In genomic region chr17:35245196-35245486, GRCh38 we compare ENCODE assay signal across 1 cellular context.
TF ChIP-seq lines count a peak whose summit lies in the region.

No MANE protein-coding gene starts in this region.

TF ChIP-seq in SK-N-SH, 30 proteins besides CTCF, POLR2A, EP300 and RAD21 (continued from another document):
- TF ChIP-seq MEF2A (IDR thresholded peaks at IDR 0.05; ENCODE audit: borderline replicate concordance, low read depth): no peak
- TF ChIP-seq CHD2 (IDR thresholded peaks at IDR 0.05; ENCODE audit: low read length, partially characterized antibody): no peak
- no peak for TF ChIP-seq ELF1 (IDR thresholded peaks at IDR 0.05)
- TF ChIP-seq SIN3A (IDR thresholded peaks at IDR 0.05; ENCODE audit: borderline replicate concordance, low read depth, low read length): no peak
- TF ChIP-seq POLR2AphosphoS5 (IDR thresholded peaks at IDR 0.05; ENCODE audit: low read depth, low read length): peak; percentile 76; the same call in 1 of the 2 replicates
- TF ChIP-seq RXRA (IDR thresholded peaks at IDR 0.05; ENCODE audit: borderline replicate concordance, low read depth): 0 out of 2 replicates have a peak, but pooled peaks have one; percentile 50
- peak; percentile 76; the same call in 1 of the 2 replicates for TF ChIP-seq FOSL2 (IDR thresholded peaks at IDR 0.05; ENCODE audit: borderline replicate concordance, low read depth)
- no peak for TF ChIP-seq GABPA (IDR thresholded peaks at IDR 0.05; ENCODE audit: low read depth)
- no peak for TF ChIP-seq RCOR1 (IDR thresholded peaks at IDR 0.05; ENCODE audit: low read length)
- TF ChIP-seq JUND (IDR thresholded peaks at IDR 0.05): peak; percentile 59; the same call in 1 of the 2 replicates
- TF ChIP-seq MXI1 (IDR thresholded peaks at IDR 0.05; ENCODE audit: low read depth, low read length): no peak
- TF ChIP-seq TCF12 (IDR thresholded peaks at IDR 0.05): peak; percentile 73
- TF ChIP-seq, protein P1, sequence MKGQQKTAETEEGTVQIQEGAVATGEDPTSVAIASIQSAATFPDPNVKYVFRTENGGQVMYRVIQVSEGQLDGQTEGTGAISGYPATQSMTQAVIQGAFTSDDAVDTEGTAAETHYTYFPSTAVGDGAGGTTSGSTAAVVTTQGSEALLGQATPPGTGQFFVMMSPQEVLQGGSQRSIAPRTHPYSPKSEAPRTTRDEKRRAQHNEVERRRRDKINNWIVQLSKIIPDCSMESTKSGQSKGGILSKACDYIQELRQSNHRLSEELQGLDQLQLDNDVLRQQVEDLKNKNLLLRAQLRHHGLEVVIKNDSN (IDR thresholded peaks at IDR 0.05; ENCODE audit: borderline replicate concordance, low read depth): no peak
- TF ChIP-seq, protein P2, sequence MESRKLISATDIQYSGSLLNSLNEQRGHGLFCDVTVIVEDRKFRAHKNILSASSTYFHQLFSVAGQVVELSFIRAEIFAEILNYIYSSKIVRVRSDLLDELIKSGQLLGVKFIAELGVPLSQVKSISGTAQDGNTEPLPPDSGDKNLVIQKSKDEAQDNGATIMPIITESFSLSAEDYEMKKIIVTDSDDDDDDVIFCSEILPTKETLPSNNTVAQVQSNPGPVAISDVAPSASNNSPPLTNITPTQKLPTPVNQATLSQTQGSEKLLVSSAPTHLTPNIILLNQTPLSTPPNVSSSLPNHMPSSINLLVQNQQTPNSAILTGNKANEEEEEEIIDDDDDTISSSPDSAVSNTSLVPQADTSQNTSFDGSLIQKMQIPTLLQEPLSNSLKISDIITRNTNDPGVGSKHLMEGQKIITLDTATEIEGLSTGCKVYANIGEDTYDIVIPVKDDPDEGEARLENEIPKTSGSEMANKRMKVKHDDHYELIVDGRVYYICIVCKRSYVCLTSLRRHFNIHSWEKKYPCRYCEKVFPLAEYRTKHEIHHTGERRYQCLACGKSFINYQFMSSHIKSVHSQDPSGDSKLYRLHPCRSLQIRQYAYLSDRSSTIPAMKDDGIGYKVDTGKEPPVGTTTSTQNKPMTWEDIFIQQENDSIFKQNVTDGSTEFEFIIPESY (IDR thresholded peaks at IDR 0.05; ENCODE audit: borderline replicate concordance, low read depth): no peak
